ENCODE assay signal across 8 cellular contexts in the genomic region with DNA sequence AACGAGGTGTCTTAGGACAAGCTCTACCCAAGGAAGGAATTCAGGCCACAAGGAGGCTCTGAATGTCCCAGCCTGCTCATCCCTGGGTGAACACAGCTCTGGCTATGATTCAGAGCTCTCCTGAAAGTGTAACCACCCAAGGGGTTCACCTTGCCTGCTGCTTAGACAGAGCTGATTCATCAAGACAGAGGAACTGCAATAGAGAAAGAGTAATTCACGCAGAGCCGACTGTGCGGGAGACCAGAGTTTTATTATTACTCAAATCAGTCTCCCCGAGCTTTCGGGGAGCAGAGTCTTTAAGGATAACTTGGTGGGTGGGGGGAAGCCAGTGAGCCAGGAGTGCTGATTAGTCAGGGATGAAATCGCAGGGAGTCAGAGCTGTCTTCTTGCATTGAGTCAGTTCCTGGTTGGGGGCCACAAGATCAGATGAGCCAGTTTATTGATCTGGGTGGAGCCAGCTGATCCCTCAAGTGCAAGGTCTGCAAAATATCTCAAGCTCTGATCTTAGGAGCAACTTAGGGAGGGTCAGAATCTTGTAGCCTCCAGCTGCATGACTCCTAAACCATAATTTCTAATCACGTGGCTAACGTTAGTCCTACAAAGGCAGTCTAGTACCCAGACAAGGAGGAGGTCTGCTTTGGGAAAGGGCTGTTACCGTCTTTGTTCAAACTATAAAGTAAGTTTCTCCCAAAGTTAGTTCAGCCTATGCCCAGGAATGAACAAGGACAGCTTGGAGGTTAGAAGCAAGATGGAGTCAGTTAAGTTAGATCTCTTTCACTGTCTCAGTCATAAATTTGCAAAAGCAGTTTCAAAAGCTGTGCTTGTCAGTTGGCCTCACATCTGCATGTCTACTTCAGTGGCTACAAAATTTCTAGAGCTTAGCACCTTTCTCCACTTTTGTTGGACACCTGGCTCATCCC.
A peak's percentile ranks its signal among the peaks of the same experiment; 100 is the strongest.
DNase-seq lines count a peak whose midpoint lies in the region; ATAC-seq, FAIRE-seq and TF ChIP-seq lines count a peak whose summit lies in the region.
"Not testable (repeated sequence)": the region's sequence is repeated elsewhere in the genome, so short reads cannot be mapped to it uniquely, and the experiment has no call there.

No MANE protein-coding gene starts in this region.

- H3K27me3 ChIP-seq in bronchial epithelial cell (ENCODE audit: control insufficient read depth, insufficient read depth, low read length), result not testable (repeated sequence)

- peaks cover 13% of the 10 kb centered on the region for H3K36me3 Mint-ChIP-seq in Calu3 (ENCODE audit: insufficient read depth, unreplicated experiment)

- FAIRE-seq in bronchial epithelial cell (lab: Jason Lieb, UNC), result not testable (repeated sequence)

- not testable (repeated sequence) for BruUV-seq in Calu3 (replicated peaks; lab: Mats Ljungman, UMichigan)

- TF ChIP-seq CTCF in Calu3 (IDR thresholded peaks at IDR 0.05; ENCODE audit: unreplicated experiment); bronchial epithelial cell (IDR thresholded peaks at IDR 0.05; ENCODE audit: insufficient read depth, low read length, severe bottlenecking): not testable (repeated sequence)

- not testable (repeated sequence) for H3K9me3 Mint-ChIP-seq in Calu3 (ENCODE audit: low read depth, unreplicated experiment)

- peaks cover 58% of the 10 kb centered on the region for H3K4me1 Mint-ChIP-seq in Calu3 (ENCODE audit: low read depth, unreplicated experiment)

- peak overlapping the region; percentile 93 for H3K27ac Mint-ChIP-seq in Calu3 (ENCODE audit: unreplicated experiment)

- not testable (repeated sequence) for H3K4me3 ChIP-seq in bronchial epithelial cell (ENCODE audit: low read depth, low read length)

- intact Hi-C loops in Calu3 (cut with micrococcal nuclease; ENCODE audit: unreplicated experiment), result loop anchor here (2.0 to 10.0 kb wide), 3 partner anchors 37 to 131 kb away; no protein-coding TSS in a partner anchor

- ATAC-seq in GM19023 (IDR thresholded peaks at IDR 0.05; ENCODE audit: unreplicated experiment), result peak; percentile 76
- ATAC-seq in HG02610 (IDR thresholded peaks at IDR 0.05; ENCODE audit: unreplicated experiment), result peak; percentile 93

- H3K36me3 ChIP-seq in bronchial epithelial cell (ENCODE audit: control insufficient read depth, insufficient read depth, low read length), result not testable (repeated sequence)

- CTCF ChIA-PET in Calu3 (lab: Charles Lee), result interaction anchor here (0.6 to 1.7 kb wide), 4 partner anchors 14 to 123 kb away, joined by 3 to 10 read pairs (median 6); partner anchors contain the start of gene DAPK1

- H3K27me3 Mint-ChIP-seq in Calu3 (ENCODE audit: unreplicated experiment), result not testable (repeated sequence)

- H3K4me3 Mint-ChIP-seq in Calu3 (ENCODE audit: low read depth, unreplicated experiment), result peak overlapping the region; percentile 59

- DNase-seq in Calu3 (peak; percentile 30), LHCN-M2 (ENCODE audit: low read depth) (peak; percentile 78), bronchial epithelial cell (ENCODE audit: low read depth) (peak; percentile 72), myocyte (ENCODE audit: low read depth) (peak; percentile 32)
- peak; percentile 1 for DNase-seq in activated CD8-positive, alpha-beta memory T cell treated with anti-CD3 and anti-CD28 coated beads, Interleukin-2, amount 50 U/mL, for 24 hours (ENCODE audit: extremely low read depth)
- peak; percentile 38 for DNase-seq in stimulated activated CD4-positive, alpha-beta T cell treated with anti-CD3 and anti-CD28 coated beads, Interleukin-4, amount 100 ng/mL, for 24 hours

Comparison
In these comparisons a context has a peak if more than half of its experiments do, and no peak if none do; other contexts are left out.
1. DNase-seq: peak in every context shown above with its lines; median percentile 78 in LHCN-M2; 72 in bronchial epithelial cell; 38 in stimulated activated CD4-positive, alpha-beta T cell treated with anti-CD3 and anti-CD28 coated beads, Interleukin-4, amount 100 ng/mL, for 24 hours; 32 in myocyte; 30 in Calu3; 1 in activated CD8-positive, alpha-beta memory T cell treated with anti-CD3 and anti-CD28 coated beads, Interleukin-2, amount 50 U/mL, for 24 hours.